In the genomic region with DNA sequence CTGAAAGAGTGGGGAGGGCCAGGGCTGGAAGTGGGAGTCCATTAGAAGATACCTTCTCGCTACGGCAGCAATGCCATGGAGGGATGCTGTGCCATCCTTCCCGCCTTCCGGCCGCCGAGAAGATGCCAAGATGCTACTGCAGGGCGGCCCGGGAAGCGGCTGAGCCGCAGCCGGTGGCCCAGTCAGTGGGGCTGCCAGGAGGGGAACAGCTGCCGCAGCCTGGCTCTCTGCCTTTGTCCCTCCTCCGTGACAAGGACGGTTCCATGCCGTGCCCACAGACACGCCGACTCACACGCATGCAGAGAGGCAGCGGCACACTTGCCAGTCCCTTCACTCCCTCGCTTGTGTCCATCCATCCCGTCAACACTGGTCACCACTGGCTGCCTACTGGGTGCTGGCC, we compare ENCODE assay signal across 1 cellular context.
TF ChIP-seq lines count a peak whose summit lies in the region.

No MANE protein-coding gene starts in this region.

TF ChIP-seq in K562, 482 proteins besides CTCF, POLR2A, EP300 and RAD21:
- TF ChIP-seq ZNF551 (CRISPR knock-in tag; IDR thresholded peaks at IDR 0.05) (no peak), POLR2G (IDR thresholded peaks at IDR 0.05; ENCODE audit: low read depth, low read length) (0 out of 2 replicates have a peak, but pooled peaks have one; percentile 5)
TF ChIP-seq in K562: peak in this region for 1.
